8 cellular contexts compared by ENCODE assay signal in genomic region chr9:91426123-91426745, GRCh38. TPM values are rescaled to one million over a fixed set of nuclear protein-coding genes. Genes with fewer than 3 reads are reported as not detected.
A peak's percentile ranks its signal among the peaks of the same experiment; 100 is the strongest.
DNase-seq lines count a peak whose midpoint lies in the region; ATAC-seq and TF ChIP-seq lines count a peak whose summit lies in the region.

No MANE protein-coding gene starts in this region.

- H3K27ac Mint-ChIP-seq in activated CD4-positive, alpha-beta T cell treated with anti-CD3 and anti-CD28 coated beads for 36 hours, result peak overlapping the region; percentile 95
- peak overlapping the region; percentile 32 for H3K27ac Mint-ChIP-seq in activated CD8-positive, alpha-beta T cell treated with anti-CD3 and anti-CD28 coated beads for 36 hours

- POLR2A ChIA-PET in activated CD4-positive, alpha-beta T cell treated with anti-CD3 and anti-CD28 coated beads for 36 hours (lab: Charles Lee), result interaction anchor here (0.6 to 3.4 kb wide), 10 partner anchors 61 to 511 kb away, joined by 3 to 24 read pairs (median 6); partner anchors contain the start of gene AUH
- POLR2A ChIA-PET in activated CD8-positive, alpha-beta T cell treated with anti-CD3 and anti-CD28 coated beads for 36 hours (lab: Charles Lee), result interaction anchor here (0.6 to 4.5 kb wide), 7 partner anchors 11 to 392 kb away, joined by 3 to 32 read pairs (median 3); no protein-coding TSS in a partner anchor

- no peaks in the 10 kb centered on the region for H3K9me3 Mint-ChIP-seq in activated CD4-positive, alpha-beta T cell treated with anti-CD3 and anti-CD28 coated beads for 36 hours (ENCODE audit: low read depth)
- no peaks in the 10 kb centered on the region for H3K9me3 Mint-ChIP-seq in activated CD8-positive, alpha-beta T cell treated with anti-CD3 and anti-CD28 coated beads for 36 hours

- TF ChIP-seq CTCF in LNCaP clone FGC (IDR thresholded peaks at IDR 0.05; ENCODE audit: control insufficient read depth, extremely low read depth, insufficient read depth) (peak; percentile 84), kidney epithelial cell (IDR thresholded peaks at IDR 0.05; ENCODE audit: insufficient read depth, low read length, poor library complexity, severe bottlenecking) (peak; percentile 51), uterus (IDR thresholded peaks at IDR 0.05) (peak; percentile 44 to 67 (median 52))
- peak; percentile 62 for TF ChIP-seq CTCF in activated CD8-positive, alpha-beta T cell treated with anti-CD3 and anti-CD28 coated beads for 36 hours (IDR thresholded peaks at IDR 0.05)

- ATAC-seq in activated CD4-positive, alpha-beta T cell treated with anti-CD3 and anti-CD28 coated beads for 36 hours, result no peak
- ATAC-seq in activated CD8-positive, alpha-beta T cell treated with anti-CD3 and anti-CD28 coated beads for 36 hours, result no peak
- no peak for ATAC-seq in GM19395 (IDR thresholded peaks at IDR 0.05; ENCODE audit: unreplicated experiment)

- H3K27me3 Mint-ChIP-seq in activated CD4-positive, alpha-beta T cell treated with anti-CD3 and anti-CD28 coated beads for 36 hours, result peaks cover 7% of the 10 kb centered on the region
- H3K27me3 Mint-ChIP-seq in activated CD8-positive, alpha-beta T cell treated with anti-CD3 and anti-CD28 coated beads for 36 hours, result peaks cover 7% of the 10 kb centered on the region

- peak overlapping the region; percentile 15 to 100 for H3K27ac ChIP-seq in uterus

- CTCF ChIA-PET in activated CD4-positive, alpha-beta T cell treated with anti-CD3 and anti-CD28 coated beads for 36 hours (lab: Charles Lee), result interaction anchor here (0.6 to 2.9 kb wide), 13 partner anchors 7 to 511 kb away, joined by 3 to 14 read pairs (median 4); no protein-coding TSS in a partner anchor
- CTCF ChIA-PET in activated CD8-positive, alpha-beta T cell treated with anti-CD3 and anti-CD28 coated beads for 36 hours (lab: Charles Lee), result interaction anchor here (0.8 to 6.7 kb wide), 22 partner anchors 8 to 511 kb away, joined by 3 to 60 read pairs (median 4); partner anchors contain the start of gene AUH

- H3K9me3 ChIP-seq in uterus, result no peaks in the 10 kb centered on the region

- no peaks in the 10 kb centered on the region for H3K4me1 ChIP-seq in uterus

- H3K27me3 ChIP-seq in kidney epithelial cell (ENCODE audit: control insufficient read depth, insufficient read depth, low read length), result no peaks in the 10 kb centered on the region
- no peaks in the 10 kb centered on the region for H3K27me3 ChIP-seq in uterus

- H3K4me1 Mint-ChIP-seq in activated CD4-positive, alpha-beta T cell treated with anti-CD3 and anti-CD28 coated beads for 36 hours, result peaks cover 37% of the 10 kb centered on the region
- peaks cover 40% of the 10 kb centered on the region for H3K4me1 Mint-ChIP-seq in activated CD8-positive, alpha-beta T cell treated with anti-CD3 and anti-CD28 coated beads for 36 hours (ENCODE audit: low read depth)

- no peak overlapping the region for H3K4me3 ChIP-seq in LNCaP clone FGC (ENCODE audit: low read depth, low read length)
- H3K4me3 ChIP-seq in kidney epithelial cell (ENCODE audit: low read depth, low read length), result no peak overlapping the region
- no peak overlapping the region for H3K4me3 ChIP-seq in uterus

- no peak for TF ChIP-seq POLR2A in uterus (IDR thresholded peaks at IDR 0.05)

- intact Hi-C loops in activated CD4-positive, alpha-beta T cell treated with anti-CD3 and anti-CD28 coated beads for 36 hours (cut with DNase I, micrococcal nuclease), result loop anchor here (1.0 to 10.0 kb wide), 4 partner anchors 389 to 1941 kb away; no protein-coding TSS in a partner anchor
- intact Hi-C loops in activated CD8-positive, alpha-beta T cell treated with anti-CD3 and anti-CD28 coated beads for 36 hours (cut with micrococcal nuclease), result loop anchor here (2.0 to 5.0 kb wide), 2 partner anchors 389 to 511 kb away; no protein-coding TSS in a partner anchor
- intact Hi-C loops in uterus (cut with DNase I; ENCODE audit: low total_unique reads), result no loop called here

- DNase-seq in activated CD4-positive, alpha-beta T cell treated with anti-CD3 and anti-CD28 coated beads for 36 hours, result no peak
- DNase-seq in activated CD4-positive, alpha-beta T cell treated with anti-CD3 and anti-CD28 coated beads for 4 hours, result no peak
- DNase-seq in LNCaP clone FGC (ENCODE audit: low read depth) (peak; percentile 43), kidney epithelial cell (ENCODE audit: low read depth) (no peak), uterus (no peak), NCI-H774 (lab: John Stamatoyannopoulos, UW) (no peak)
- DNase-seq in activated CD8-positive, alpha-beta T cell treated with anti-CD3 and anti-CD28 coated beads for 36 hours, result no peak

- H3K36me3 Mint-ChIP-seq in activated CD4-positive, alpha-beta T cell treated with anti-CD3 and anti-CD28 coated beads for 36 hours (ENCODE audit: low read depth), result peaks cover 19% of the 10 kb centered on the region
- peaks cover 18% of the 10 kb centered on the region for H3K36me3 Mint-ChIP-seq in activated CD8-positive, alpha-beta T cell treated with anti-CD3 and anti-CD28 coated beads for 36 hours (ENCODE audit: low read depth)

- H3K4me3 Mint-ChIP-seq in activated CD4-positive, alpha-beta T cell treated with anti-CD3 and anti-CD28 coated beads for 36 hours, result peak overlapping the region; percentile 78
- H3K4me3 Mint-ChIP-seq in activated CD8-positive, alpha-beta T cell treated with anti-CD3 and anti-CD28 coated beads for 36 hours, result peak overlapping the region; percentile 87

- H3K36me3 ChIP-seq in kidney epithelial cell (ENCODE audit: control insufficient read depth, insufficient read depth, low read length), result no peaks in the 10 kb centered on the region
- no peaks in the 10 kb centered on the region for H3K36me3 ChIP-seq in uterus

RNA-seq across cellular contexts. Expression of gene NFIL3, which starts 2.6 kb away (rescaled TPM):
- 100 to 1,000 TPM; 120 to 122 TPM for total RNA-seq in activated CD4-positive, alpha-beta T cell treated with anti-CD3 and anti-CD28 coated beads for 36 hours
- 10 to 100 TPM; 76.2 to 78.3 TPM for total RNA-seq in activated CD8-positive, alpha-beta T cell treated with anti-CD3 and anti-CD28 coated beads for 36 hours
- total RNA-seq in kidney epithelial cell (29.1 and 31.1 TPM in 2 replicates), uterus (10 to 100 TPM; 28.5 to 74.7 (median 64.8) TPM)
